ENCODE assay signal across 35 cellular contexts in the genomic region with DNA sequence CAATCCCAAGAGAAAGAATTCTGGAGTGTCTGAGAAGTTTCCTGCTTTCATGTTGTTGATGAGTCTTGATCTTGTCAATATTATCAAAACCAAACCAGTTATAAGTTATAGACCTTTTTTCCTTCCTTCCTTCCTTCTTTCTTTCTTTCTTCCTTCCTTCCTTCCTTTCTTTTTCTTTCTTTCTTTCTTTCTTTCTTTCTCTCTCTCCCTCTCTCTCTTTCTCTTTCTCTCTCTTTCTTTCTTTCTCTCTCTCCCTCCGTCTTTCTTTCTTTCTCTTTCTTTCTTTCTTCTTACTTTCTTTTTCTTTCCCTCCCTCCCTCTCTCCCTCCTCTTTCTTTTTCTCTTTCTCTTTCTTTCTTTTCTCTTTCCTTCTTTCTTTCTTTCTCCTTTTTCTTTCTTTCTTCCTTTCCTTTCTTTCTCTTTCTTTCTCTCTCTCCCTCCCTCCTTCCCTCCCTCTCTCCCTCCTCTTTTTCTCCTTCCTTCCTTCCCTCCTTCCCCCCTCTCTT. TPM values are rescaled to one million over a fixed set of nuclear protein-coding genes. Genes with fewer than 3 reads are reported as not detected.
"Had no signal": no experiment of that assay in that cellular context is flagged by ENCODE, and none has a peak within 500 bp of the region (broad histone marks: within the 10 kb centered on the region; RNA-seq: fewer than 3 reads in every experiment).

A gene (minus strand): TSS at position 51 of the 506 bp plus-strand sequence. CDS start 0 bp downstream, at position 51.

- H3K27ac Mint-ChIP-seq: activated CD4-positive, alpha-beta memory T cell treated with anti-CD3 and anti-CD28 coated beads, Interleukin-2, amount 10 ng/mL, durations not matched to agents 7 days and 5 days; activated CD8-positive, alpha-beta memory T cell treated with anti-CD3 and anti-CD28 coated beads, Interleukin-2, amount 10 ng/mL, durations not matched to agents 7 days and 5 days had no signal

- H3K27ac ChIP-seq: adrenal gland, body of pancreas, breast epithelium, KMS-11, SJSA1, WERI-Rb-1 had no signal

- H3K4me3 ChIP-seq: adrenal gland, body of pancreas, breast epithelium, SJSA1 had no signal

- H3K4me1 ChIP-seq: adrenal gland, body of pancreas, breast epithelium, SJSA1 had no signal

- H3K36me3 Mint-ChIP-seq: activated CD8-positive, alpha-beta memory T cell treated with anti-CD3 and anti-CD28 coated beads, Interleukin-2, amount 10 ng/mL, durations not matched to agents 7 days and 5 days had no signal

- H3K27me3 ChIP-seq: body of pancreas, SJSA1 had no signal

- H3K9me3 ChIP-seq: adrenal gland, body of pancreas, breast epithelium, SJSA1 had no signal

- ATAC-seq: activated CD8-positive, alpha-beta memory T cell treated with anti-CD3 and anti-CD28 coated beads, Interleukin-2, amount 10 ng/mL, durations not matched to agents 7 days and 5 days; body of pancreas; SK-N-SH treated with all-trans-retinoic acid at 6 μM for 48 hours had no signal

- H3K4me3 Mint-ChIP-seq: activated CD4-positive, alpha-beta memory T cell treated with anti-CD3 and anti-CD28 coated beads, Interleukin-2, amount 10 ng/mL, durations not matched to agents 7 days and 5 days; activated CD8-positive, alpha-beta memory T cell treated with anti-CD3 and anti-CD28 coated beads, Interleukin-2, amount 10 ng/mL, durations not matched to agents 7 days and 5 days had no signal

- H3K36me3 ChIP-seq: adrenal gland, breast epithelium, SJSA1, WERI-Rb-1 had no signal

- H3K9me3 Mint-ChIP-seq: activated CD4-positive, alpha-beta memory T cell treated with anti-CD3 and anti-CD28 coated beads, Interleukin-2, amount 10 ng/mL, durations not matched to agents 7 days and 5 days had no signal

- H3K27me3 Mint-ChIP-seq: activated CD4-positive, alpha-beta memory T cell treated with anti-CD3 and anti-CD28 coated beads, Interleukin-2, amount 10 ng/mL, durations not matched to agents 7 days and 5 days; activated CD8-positive, alpha-beta memory T cell treated with anti-CD3 and anti-CD28 coated beads, Interleukin-2, amount 10 ng/mL, durations not matched to agents 7 days and 5 days had no signal

- H3K4me2 ChIP-seq: KMS-11 had no signal

- H3K9ac ChIP-seq: KMS-11 had no signal

- DNase-seq: activated CD4-positive, alpha-beta memory T cell treated with anti-CD3 and anti-CD28 coated beads, Interleukin-2, amount 10 ng/mL, durations not matched to agents 7 days and 5 days; activated CD4-positive, alpha-beta T cell treated with anti-CD3 and anti-CD28 coated beads for 1 hour; activated CD4-positive, alpha-beta T cell treated with anti-CD3 and anti-CD28 coated beads for 48 hours; activated CD4-positive, CD25-positive, alpha-beta regulatory T cell; activated CD8-positive, alpha-beta memory T cell treated with anti-CD3 and anti-CD28 coated beads for 24 hours; activated CD8-positive, alpha-beta memory T cell treated with anti-CD3 and anti-CD28 coated beads, Interleukin-2, amount 10 ng/mL, durations not matched to agents 7 days and 5 days; activated CD8-positive, alpha-beta memory T cell treated with anti-CD3 and anti-CD28 coated beads, Interleukin-2, amount 50 U/mL, for 48 hours; activated effector memory CD4-positive, alpha-beta T cell treated with Interleukin-2 at 50 U/mL for 16 hours; activated naive CD4-positive, alpha-beta T cell treated with anti-CD3 and anti-CD28 coated beads, Interleukin-2, amount 50 U/mL, for 16 hours; activated T-cell treated with anti-CD3 and anti-CD28 coated beads, Interleukin-2, amount 50 U/mL, for 48 hours; adrenal gland; body of pancreas; MM.1S; MV-4-11; NCI-H1092; NCI-H1436 treated with DMSO at 0.1 percent for 48 hours; NCI-H1694 treated with DMSO at 0.1 percent for 48 hours; NCI-H2029; NCI-H345; NCI-H524 treated with DMSO at 0.1 percent for 48 hours; NK-92 treated with Interleukin-12 subunit alpha and Interleukin-12 subunit beta, amount 100 ng/mL, for 24 hours; SHP77 treated with DMSO at 0.1 percent for 48 hours; T1000; WERI-Rb-1 had no signal

RNA-seq across cellular contexts. Expression of the gene that starts here (rescaled TPM):
- total RNA-seq: activated CD4-positive, alpha-beta memory T cell treated with anti-CD3 and anti-CD28 coated beads, Interleukin-2, amount 10 ng/mL, durations not matched to agents 7 days and 5 days; activated CD8-positive, alpha-beta memory T cell treated with anti-CD3 and anti-CD28 coated beads, Interleukin-2, amount 10 ng/mL, durations not matched to agents 7 days and 5 days; adrenal gland; astrocyte; body of pancreas; breast epithelium; cardiac septum; LHCN-M2; NCI-H460; OCI-LY7; SJSA1; T-helper 1 cell treated with Interleukin-12 subunit alpha and Interleukin-12 subunit beta and Interleukin-4 antibody, amounts not matched to agents 30 ng/mL and 1 ng/mL, for 36 hours; T-helper 2 cell treated with Interferon-gamma antibody and Interleukin-4, amounts not matched to agents 100 ng/mL and 5 ng/mL, for 36 hours had no signal
- polyA plus RNA-seq: adrenal gland had no signal
